7 cellular contexts compared by ENCODE assay signal in genomic region chr3:122942937-122943827, GRCh38.
DNase-seq lines count a peak whose midpoint lies in the region; ATAC-seq and TF ChIP-seq lines count a peak whose summit lies in the region.

No MANE protein-coding gene starts in this region.

- in situ Hi-C loops in G401 (cut with HindIII; ENCODE audit: low sequenced_read_pairs), result no loop called here

- TF ChIP-seq CTCF in cardiac fibroblast (IDR thresholded peaks at IDR 0.05; ENCODE audit: low read depth, low read length) (peak; percentile 97), kidney epithelial cell (IDR thresholded peaks at IDR 0.05; ENCODE audit: insufficient read depth, low read length, poor library complexity, severe bottlenecking) (peak; percentile 100)

- ATAC-seq in GM18519 (IDR thresholded peaks at IDR 0.05; ENCODE audit: low FRiP score, unreplicated experiment), result no peak

- H3K36me3 ChIP-seq in kidney epithelial cell (ENCODE audit: control insufficient read depth, insufficient read depth, low read length), result no peaks in the 10 kb centered on the region

- H3K27me3 ChIP-seq in kidney epithelial cell (ENCODE audit: control insufficient read depth, insufficient read depth, low read length), result peaks cover 2% of the 10 kb centered on the region

- H3K4me3 ChIP-seq in cardiac fibroblast (replicated peaks in 1 of 2; ENCODE audit: low read depth in 2 of 2, low read length in 2 of 2) (no peak overlapping the region), kidney epithelial cell (ENCODE audit: low read depth, low read length) (no peak overlapping the region)

- DNase-seq in G401 (ENCODE audit: low spot score) (peak; percentile 32), HT-29 (ENCODE audit: low spot score) (peak; percentile 93), RPMI8226 (peak; percentile 68), cardiac fibroblast (ENCODE audit: low read depth in 2 of 2) (peak; percentile 58 to 66), kidney epithelial cell (ENCODE audit: low read depth) (no peak)
- peak; percentile 41 to 52 for DNase-seq in stimulated activated CD4-positive, alpha-beta T cell treated with anti-CD3 and anti-CD28 coated beads, Interleukin-2, amount 100 ng/mL, for 48 hours
